Comparison of ENCODE assay signal across 21 cellular contexts in the genomic region with DNA sequence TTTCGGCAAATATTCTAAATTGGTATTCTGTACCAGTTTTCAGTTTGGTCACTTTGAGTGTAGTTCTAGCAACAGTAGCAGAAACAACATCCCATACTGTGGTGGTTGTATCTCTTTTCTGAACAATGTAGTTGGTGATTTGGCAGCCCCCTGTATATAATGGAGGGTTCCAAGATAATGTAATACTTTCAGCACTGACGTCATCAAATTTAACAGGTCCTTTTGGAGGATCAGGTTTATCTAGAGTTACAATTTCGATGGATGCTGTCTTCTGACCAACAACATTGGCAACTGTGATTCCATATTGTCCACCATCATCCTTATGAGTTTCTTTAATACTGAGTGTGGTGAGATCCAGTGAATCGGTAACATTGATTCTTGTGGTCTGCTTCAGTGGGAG.
DNase-seq lines count a peak whose midpoint lies in the region; ATAC-seq, FAIRE-seq and TF ChIP-seq lines count a peak whose summit lies in the region.
"Had no signal": no experiment of that assay in that cellular context is flagged by ENCODE, and none has a peak within 500 bp of the region (broad histone marks: within the 10 kb centered on the region; RNA-seq: fewer than 3 reads in every experiment).

No MANE protein-coding gene starts in this region.

- in situ Hi-C loops in gastrocnemius medialis (cut with MboI; ENCODE audit: low sequenced_read_pairs in 4 of 4), result no loop called here

- no peak for TF ChIP-seq CTCF in cardiac muscle cell (IDR thresholded peaks at IDR 0.05; ENCODE audit: low read depth, low read length)
- TF ChIP-seq CTCF in bronchial epithelial cell (IDR thresholded peaks at IDR 0.05; ENCODE audit: insufficient read depth, low read length, severe bottlenecking), result no peak
- TF ChIP-seq CTCF in gastrocnemius medialis (IDR thresholded peaks at IDR 0.05 in 4 of 5, conservative IDR thresholded peaks at IDR 0.05 in 1 of 5), result no peak
- no peak for TF ChIP-seq CTCF in upper lobe of left lung (IDR thresholded peaks at IDR 0.05)

- no peak for DNase-seq in cardiac muscle cell (ENCODE audit: low read depth in 1 of 2, low spot score in 1 of 2)
- no peak for DNase-seq in left ventricle myocardium superior
- no peak for DNase-seq in bronchial epithelial cell (ENCODE audit: low read depth)
- DNase-seq in gastrocnemius medialis, result no peak
- no peak for DNase-seq in upper lobe of left lung
- DNase-seq: AML-193; Caco-2; Calu3; CD4-positive, alpha-beta T cell; CD8-positive, alpha-beta T cell; DMS79 treated with DMSO at 0.1 percent for 48 hours; GF-D8 had no signal

- no peak for ATAC-seq in left ventricle myocardium superior
- ATAC-seq in gastrocnemius medialis, result no peak
- ATAC-seq in upper lobe of left lung (ENCODE audit: low FRiP score in 2 of 2), result no peak
- ATAC-seq in HG03460 (IDR thresholded peaks at IDR 0.05; ENCODE audit: unreplicated experiment), result no peak
- ATAC-seq: A549; CD8-positive, alpha-beta T cell had no signal

- 99 to 100% methylated on average over 4 of the region's 4 CpGs for WGBS in upper lobe of left lung, 2 donors

- H3K4me1 ChIP-seq in cardiac muscle cell (ENCODE audit: low read depth), result no peaks in the 10 kb centered on the region
- peaks cover 69 to 90% of the 10 kb centered on the region in 2 donors for H3K4me1 ChIP-seq in gastrocnemius medialis
- no peaks in the 10 kb centered on the region for H3K4me1 ChIP-seq in upper lobe of left lung
- H3K4me1 ChIP-seq: A549; BLaER1 treated with 17β-estradiol and CSF1 and Interleukin-3, amounts not matched to agents 10 nM and 100 nM; Caco-2 had no signal

- intact Hi-C loops in left ventricle myocardium superior (cut with micrococcal nuclease) (no loop called here), gastrocnemius medialis (cut with DNase I; ENCODE audit: low total_unique reads) (loop anchor here (2.0 kb wide), 1 partner anchor 13 kb away; no protein-coding TSS in a partner anchor)

- H3K9me3 ChIP-seq in cardiac muscle cell (ENCODE audit: low read depth) (no peaks in the 10 kb centered on the region), gastrocnemius medialis (no peaks in the 10 kb centered on the region), upper lobe of left lung (no peaks in the 10 kb centered on the region)
- H3K9me3 ChIP-seq: A549, Caco-2 had no signal

- H3K27ac ChIP-seq in cardiac muscle cell (peak overlapping the region; percentile 42), gastrocnemius medialis (peak overlapping the region in 3 of 4 donors; percentile 24 to 52 (median 46)), upper lobe of left lung (no peak overlapping the region)
- H3K27ac ChIP-seq: 22Rv1; A549; BLaER1 treated with 17β-estradiol and CSF1 and Interleukin-3, amounts not matched to agents 10 nM and 100 nM; C4-2B had no signal

- H3K4me3 ChIP-seq in cardiac muscle cell, result no peak overlapping the region
- no peak overlapping the region for H3K4me3 ChIP-seq in bronchial epithelial cell (ENCODE audit: low read depth, low read length)
- H3K4me3 ChIP-seq in gastrocnemius medialis, result no peak overlapping the region
- H3K4me3 ChIP-seq in upper lobe of left lung, result no peak overlapping the region
- H3K4me3 ChIP-seq: A549; BLaER1 treated with 17β-estradiol and CSF1 and Interleukin-3, amounts not matched to agents 10 nM and 100 nM had no signal

- H3K36me3 ChIP-seq in cardiac muscle cell (peaks cover 100% of the 10 kb centered on the region), bronchial epithelial cell (ENCODE audit: control insufficient read depth, insufficient read depth, low read length) (no peaks in the 10 kb centered on the region), gastrocnemius medialis (peaks cover 7 to 99% of the 10 kb centered on the region in 2 donors), upper lobe of left lung (peaks cover 0 to 75% (median 7%) of the 10 kb centered on the region in 4 donors)

- TF ChIP-seq POLR2A in gastrocnemius medialis (IDR thresholded peaks at IDR 0.05) (no peak), upper lobe of left lung (IDR thresholded peaks at IDR 0.05) (no peak)

- TF ChIP-seq EP300 in upper lobe of left lung (IDR thresholded peaks at IDR 0.05), result no peak

- H3K27me3 ChIP-seq in cardiac muscle cell (no peaks in the 10 kb centered on the region), bronchial epithelial cell (ENCODE audit: control insufficient read depth, insufficient read depth, low read length) (no peaks in the 10 kb centered on the region), gastrocnemius medialis (no peaks in the 10 kb centered on the region), upper lobe of left lung (no peaks in the 10 kb centered on the region)
- H3K27me3 ChIP-seq: BLaER1 treated with 17β-estradiol and CSF1 and Interleukin-3, amounts not matched to agents 10 nM and 100 nM had no signal

- FAIRE-seq in bronchial epithelial cell (lab: Jason Lieb, UNC), result peak; percentile 47
- FAIRE-seq: A549, D721Med, G401.6, GM12891, GM19239 had no signal

Comparison
In these comparisons a context has a peak if more than half of its experiments do, and no peak if none do; other contexts are left out.
1. H3K27ac ChIP-seq: peak in cardiac muscle cell (single experiment) and gastrocnemius medialis (3 of 4); none in upper lobe of left lung (0 of 4).